ENCODE assay signal across 8 cellular contexts in genomic region chr7:140697447-140698143, GRCh38. TPM values are rescaled to one million over a fixed set of nuclear protein-coding genes. Genes with fewer than 3 reads are reported as not detected.
DNase-seq lines count a peak whose midpoint lies in the region; ATAC-seq and TF ChIP-seq lines count a peak whose summit lies in the region.

No MANE protein-coding gene starts in this region.

- H3F3A ChIP-seq in GM23338 (replicated peaks; ENCODE audit: low read depth) (0 out of 2 replicates have a peak, but pooled peaks cover 3% of the 10 kb centered on the region), smooth muscle cell (ENCODE audit: low read depth) (no peaks in the 10 kb centered on the region)

- H3K27me3 ChIP-seq in GM23338 (ENCODE audit: insufficient read depth), result no peaks in the 10 kb centered on the region
- no peaks in the 10 kb centered on the region for H3K27me3 ChIP-seq in smooth muscle cell (ENCODE audit: low read depth)

- H3K4me3 ChIP-seq in GM23338, result peak overlapping the region; percentile 91
- H3K4me3 ChIP-seq in iPS-11a (ENCODE audit: low read depth, low read length), result peak overlapping the region; percentile 91
- H3K4me3 ChIP-seq in smooth muscle cell, result peak overlapping the region; percentile 89

- WGBS in smooth muscle cell (ENCODE audit: low lambda C conversion rate), result 29% methylated on average over 24 of the region's 24 CpGs

- H3K36me3 ChIP-seq in GM23338 (ENCODE audit: insufficient read depth), result no peaks in the 10 kb centered on the region
- no peaks in the 10 kb centered on the region for H3K36me3 ChIP-seq in smooth muscle cell (ENCODE audit: low read depth)

- H3K36me3 Mint-ChIP-seq in GM23338 (ENCODE audit: low read depth), result peaks cover under 1% of the 10 kb centered on the region; the same call in 2 of the 3 replicates
- H3K36me3 Mint-ChIP-seq in activated CD4-positive, alpha-beta memory T cell treated with anti-CD3 and anti-CD28 coated beads, Interleukin-2, amount 10 ng/mL, durations not matched to agents 7 days and 5 days (ENCODE audit: low read depth), result peaks cover 20% of the 10 kb centered on the region

- DNase-seq in GM23338 (ENCODE audit: low spot score) (no peak), smooth muscle cell (lab: John Stamatoyannopoulos, UW; ENCODE audit: unreplicated experiment) (no peak)
- DNase-seq in activated CD4-positive, alpha-beta memory T cell treated with anti-CD3 and anti-CD28 coated beads, Interleukin-2, amount 10 ng/mL, durations not matched to agents 7 days and 5 days, result no peak
- no peak for DNase-seq in activated CD8-positive, alpha-beta memory T cell treated with anti-CD3 and anti-CD28 coated beads, Interleukin-2, amount 50 U/mL, for 4 hours

- H3K79me2 ChIP-seq in GM23338 (replicated peaks; ENCODE audit: insufficient read depth) (peaks cover 54% of the 10 kb centered on the region), smooth muscle cell (ENCODE audit: low read depth) (peaks cover 55% of the 10 kb centered on the region)

- no peaks in the 10 kb centered on the region for H3K9me2 ChIP-seq in GM23338 (ENCODE audit: insufficient read depth)

- ATAC-seq in GM23338 (no peak), HG02678 (IDR thresholded peaks at IDR 0.05; ENCODE audit: unreplicated experiment) (no peak), GM18861 (IDR thresholded peaks at IDR 0.05; ENCODE audit: unreplicated experiment) (no peak), HG03108 (IDR thresholded peaks at IDR 0.05; ENCODE audit: unreplicated experiment) (no peak)

- peaks cover 18% of the 10 kb centered on the region for H3K27me3 Mint-ChIP-seq in GM23338 (ENCODE audit: insufficient read depth, low read depth, poor library complexity)
- no peaks in the 10 kb centered on the region for H3K27me3 Mint-ChIP-seq in activated CD4-positive, alpha-beta memory T cell treated with anti-CD3 and anti-CD28 coated beads, Interleukin-2, amount 10 ng/mL, durations not matched to agents 7 days and 5 days

- peak overlapping the region; percentile 87 for H3K9ac ChIP-seq in smooth muscle cell (ENCODE audit: low read depth)

- peak overlapping the region; percentile 95 for H3K4me3 Mint-ChIP-seq in GM23338
- peak overlapping the region; percentile 97 for H3K4me3 Mint-ChIP-seq in activated CD4-positive, alpha-beta memory T cell treated with anti-CD3 and anti-CD28 coated beads, Interleukin-2, amount 10 ng/mL, durations not matched to agents 7 days and 5 days

- TF ChIP-seq CTCF in GM23338 (conservative IDR thresholded peaks at IDR 0.05; ENCODE audit: low read depth in 2 of 2), result no peak
- no peak for TF ChIP-seq CTCF in smooth muscle cell (IDR thresholded peaks at IDR 0.05; ENCODE audit: borderline replicate concordance, insufficient read depth, poor library complexity, severe bottlenecking)

- H3K27ac ChIP-seq in GM23338 (ENCODE audit: low read depth) (no peak overlapping the region; the same call in 1 of the 2 replicates), smooth muscle cell (ENCODE audit: low read depth) (peak overlapping the region; percentile 91)

- H3K4me1 ChIP-seq in GM23338 (ENCODE audit: insufficient read depth), result no peaks in the 10 kb centered on the region; the same call in 1 of the 2 replicates
- H3K4me1 ChIP-seq in smooth muscle cell (ENCODE audit: low read depth), result peaks cover 5% of the 10 kb centered on the region

- peaks cover 14% of the 10 kb centered on the region for H4K20me1 ChIP-seq in GM23338 (replicated peaks; ENCODE audit: insufficient read depth)
- H4K20me1 ChIP-seq in smooth muscle cell (ENCODE audit: low read depth), result peaks cover 21% of the 10 kb centered on the region

- H3K9me3 Mint-ChIP-seq in GM23338, result no peaks in the 10 kb centered on the region; the same call in 2 of the 3 replicates
- H3K9me3 Mint-ChIP-seq in activated CD4-positive, alpha-beta memory T cell treated with anti-CD3 and anti-CD28 coated beads, Interleukin-2, amount 10 ng/mL, durations not matched to agents 7 days and 5 days, result no peaks in the 10 kb centered on the region

- H3K9me3 ChIP-seq in smooth muscle cell (replicated peaks; ENCODE audit: low read depth), result no peaks in the 10 kb centered on the region

- H3K4me2 ChIP-seq in GM23338, result peak overlapping the region; percentile 82
- H3K4me2 ChIP-seq in smooth muscle cell, result peak overlapping the region; percentile 90

- peaks cover 17% of the 10 kb centered on the region for H3K4me1 Mint-ChIP-seq in GM23338
- peaks cover 33% of the 10 kb centered on the region for H3K4me1 Mint-ChIP-seq in activated CD4-positive, alpha-beta memory T cell treated with anti-CD3 and anti-CD28 coated beads, Interleukin-2, amount 10 ng/mL, durations not matched to agents 7 days and 5 days

- H2AFZ ChIP-seq in GM23338, result peak overlapping the region; percentile 96
- H2AFZ ChIP-seq in smooth muscle cell (ENCODE audit: low read depth), result peak overlapping the region; percentile 93

- CTCF ChIA-PET in activated CD4-positive, alpha-beta memory T cell treated with anti-CD3 and anti-CD28 coated beads, Interleukin-2, amount 10 ng/mL, durations not matched to agents 7 days and 5 days (lab: Charles Lee), result interaction anchor here (0.9 kb wide), 1 partner anchor 23 kb away, joined by 3 read pairs; no protein-coding TSS in a partner anchor

- peak overlapping the region; percentile 94; the same call in 1 of the 2 replicates for H3K27ac Mint-ChIP-seq in GM23338
- H3K27ac Mint-ChIP-seq in activated CD4-positive, alpha-beta memory T cell treated with anti-CD3 and anti-CD28 coated beads, Interleukin-2, amount 10 ng/mL, durations not matched to agents 7 days and 5 days, result peak overlapping the region; percentile 94

- POLR2A ChIA-PET in activated CD4-positive, alpha-beta memory T cell treated with anti-CD3 and anti-CD28 coated beads, Interleukin-2, amount 10 ng/mL, durations not matched to agents 7 days and 5 days (lab: Charles Lee), result interaction anchor here (0.9 to 3.3 kb wide), 5 partner anchors 24 to 318 kb away, joined by 3 to 35 read pairs (median 3); partner anchors contain the start of genes ADCK2 and MRPS33

RNA-seq across cellular contexts. Expression of gene NDUFB2, which starts 1.1 kb away (rescaled TPM):
- total RNA-seq in GM23338 (2014; rRNA removed; shearing (Covaris generic)), result 175 and 306 TPM in 2 replicates
- polyA plus RNA-seq in GM23338 (2016; fragmentation: Nextera tagmentation; extraction: Ambion mirVana) (382 and 407 TPM in 2 replicates), smooth muscle cell (376 and 384 TPM in 2 replicates)
- 100 to 1,000 TPM; 155 to 156 TPM for total RNA-seq in activated CD4-positive, alpha-beta memory T cell treated with anti-CD3 and anti-CD28 coated beads, Interleukin-2, amount 10 ng/mL, durations not matched to agents 7 days and 5 days
- total RNA-seq in smooth muscle cell, result 380 TPM in 2 replicates

RNA-seq across cellular contexts. Expression of gene ADCK2, which starts 24.9 kb away (rescaled TPM):
- total RNA-seq in GM23338 (2014; rRNA removed; shearing (Covaris generic)), result 11.2 and 14.4 TPM in 2 replicates
- polyA plus RNA-seq in GM23338 (2016; fragmentation: Nextera tagmentation; extraction: Ambion mirVana), result 4.7 and 5.0 TPM in 2 replicates
- 10 to 100 TPM; 23.4 to 23.9 TPM for total RNA-seq in activated CD4-positive, alpha-beta memory T cell treated with anti-CD3 and anti-CD28 coated beads, Interleukin-2, amount 10 ng/mL, durations not matched to agents 7 days and 5 days
- 8.0 and 10.8 TPM in 2 replicates for total RNA-seq in smooth muscle cell
- 10.5 and 13.0 TPM in 2 replicates for polyA plus RNA-seq in smooth muscle cell

RNA-seq across cellular contexts. Expression of gene DENND2A, which starts 57.0 kb away (rescaled TPM):
- total RNA-seq in GM23338 (2014; rRNA removed; shearing (Covaris generic)), result 5.6 and 10.0 TPM in 2 replicates
- polyA plus RNA-seq in GM23338 (2016; fragmentation: Nextera tagmentation; extraction: Ambion mirVana), result 1.7 and 2.4 TPM in 2 replicates
- total RNA-seq in activated CD4-positive, alpha-beta memory T cell treated with anti-CD3 and anti-CD28 coated beads, Interleukin-2, amount 10 ng/mL, durations not matched to agents 7 days and 5 days, result not detected
- total RNA-seq in smooth muscle cell, result 2.8 and 4.6 TPM in 2 replicates
- 1.8 and 5.5 TPM in 2 replicates for polyA plus RNA-seq in smooth muscle cell
